In genomic region chr10:60848126-60848525, GRCh38 we compare ENCODE assay signal across 1 cellular context.
TF ChIP-seq lines count a peak whose summit lies in the region.

No MANE protein-coding gene starts in this region.

TF ChIP-seq in GM23338, 12 proteins besides CTCF, POLR2A, EP300 and RAD21 (continued from another document):
- no peak for TF ChIP-seq STAT1 (IDR thresholded peaks at IDR 0.05; ENCODE audit: unreplicated experiment)
- TF ChIP-seq CREB1 (CRISPR knock-in tag; IDR thresholded peaks at IDR 0.05; ENCODE audit: low read depth): no peak
- TF ChIP-seq NANOG (IDR thresholded peaks at IDR 0.05; ENCODE audit: borderline replicate concordance): no peak
- TF ChIP-seq JUNB (IDR thresholded peaks at IDR 0.05; ENCODE audit: unreplicated experiment): no peak
- no peak for TF ChIP-seq ZNF331 (CRISPR knock-in tag; IDR thresholded peaks at IDR 0.05; ENCODE audit: low read depth)
- TF ChIP-seq POLR2AphosphoS5 (IDR thresholded peaks at IDR 0.05; ENCODE audit: low read depth): no peak
- TF ChIP-seq REST (IDR thresholded peaks at IDR 0.05; ENCODE audit: unreplicated experiment): no peak
- TF ChIP-seq ZNF114 (CRISPR knock-in tag; IDR thresholded peaks at IDR 0.05): no peak
